Comparison of ENCODE assay signal across 9 cellular contexts in the genomic region with DNA sequence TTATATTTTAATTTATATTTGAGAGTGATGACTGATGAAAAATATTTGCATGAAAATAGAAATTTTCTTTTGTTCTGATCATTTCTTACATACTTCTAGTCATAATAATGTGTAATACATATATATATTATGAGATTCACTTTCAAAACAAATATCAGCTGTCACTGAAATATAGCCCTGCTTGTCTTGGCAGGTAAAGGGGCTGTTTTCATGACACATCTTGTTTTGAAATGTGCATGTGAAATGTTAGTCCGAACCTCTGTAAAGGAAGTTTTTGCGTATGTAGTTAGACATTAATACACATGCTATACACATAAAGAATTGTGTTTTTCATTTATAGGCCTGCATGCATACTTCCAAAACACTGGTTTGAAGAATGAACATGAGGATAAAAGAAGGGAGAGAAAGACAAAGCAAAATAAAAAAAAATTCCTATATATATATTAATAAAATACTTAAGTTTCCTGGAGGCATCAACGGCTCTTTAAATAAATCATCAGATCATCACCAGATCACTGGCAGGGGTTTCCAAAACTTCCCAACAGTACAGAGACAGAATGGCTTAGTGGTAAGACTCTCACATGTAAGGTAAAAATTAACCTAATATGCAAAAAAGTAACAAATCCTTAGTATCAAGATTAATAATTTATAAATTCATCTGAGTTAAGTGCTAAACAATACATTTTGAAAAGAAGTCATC.
DNase-seq lines count a peak whose midpoint lies in the region; ATAC-seq and TF ChIP-seq lines count a peak whose summit lies in the region.
"Had no signal": no experiment of that assay in that cellular context is flagged by ENCODE, and none has a peak within 500 bp of the region (broad histone marks: within the 10 kb centered on the region; RNA-seq: fewer than 3 reads in every experiment).

No MANE protein-coding gene starts in this region.

- ATAC-seq in GM18511 (IDR thresholded peaks at IDR 0.05; ENCODE audit: unreplicated experiment) (peak; percentile 30), GM21390 (IDR thresholded peaks at IDR 0.05; ENCODE audit: unreplicated experiment) (peak; percentile 26), HG03135 (IDR thresholded peaks at IDR 0.05; ENCODE audit: unreplicated experiment) (peak; percentile 43)
- ATAC-seq in activated naive CD8-positive, alpha-beta T cell treated with anti-CD3 and anti-CD28 coated beads, Interleukin-2, amount 50 U/mL, for 24 hours = no peak

- no peaks in the 10 kb centered on the region for H3K27me3 Mint-ChIP-seq in activated naive CD8-positive, alpha-beta T cell treated with anti-CD3 and anti-CD28 coated beads, Interleukin-2, amount 50 U/mL, for 24 hours

- H3K27ac Mint-ChIP-seq in activated naive CD8-positive, alpha-beta T cell treated with anti-CD3 and anti-CD28 coated beads, Interleukin-2, amount 50 U/mL, for 24 hours = peak overlapping the region; percentile 77
- H3K27ac Mint-ChIP-seq: neural progenitor cell had no signal

- H3K36me3 Mint-ChIP-seq in activated naive CD8-positive, alpha-beta T cell treated with anti-CD3 and anti-CD28 coated beads, Interleukin-2, amount 50 U/mL, for 24 hours (ENCODE audit: low read depth) = peaks cover 35% of the 10 kb centered on the region
- H3K36me3 Mint-ChIP-seq: neural progenitor cell had no signal

- no peak for DNase-seq in activated naive CD8-positive, alpha-beta T cell treated with anti-CD3 and anti-CD28 coated beads, Interleukin-2, amount 50 U/mL, for 24 hours
- DNase-seq in coronary artery (ENCODE audit: low spot score) = no peak
- DNase-seq in activated CD8-positive, alpha-beta memory T cell treated with anti-CD3 and anti-CD28 coated beads for 24 hours = no peak
- no peak for DNase-seq in SKM-1 (lab: John Stamatoyannopoulos, UW; ENCODE audit: unreplicated experiment)
- DNase-seq in GDM1 (lab: John Stamatoyannopoulos, UW) = no peak

- no peak overlapping the region for H3K4me3 ChIP-seq in coronary artery
- H3K4me3 ChIP-seq: neural progenitor cell had no signal

- no peak for TF ChIP-seq CTCF in coronary artery (IDR thresholded peaks at IDR 0.05)

- H3K27ac ChIP-seq in coronary artery = no peak overlapping the region
- H3K27ac ChIP-seq: neural progenitor cell had no signal

- H3K4me3 Mint-ChIP-seq in activated naive CD8-positive, alpha-beta T cell treated with anti-CD3 and anti-CD28 coated beads, Interleukin-2, amount 50 U/mL, for 24 hours = peak overlapping the region; percentile 54
- H3K4me3 Mint-ChIP-seq: neural progenitor cell had no signal

- peaks cover 64% of the 10 kb centered on the region for H3K4me1 Mint-ChIP-seq in activated naive CD8-positive, alpha-beta T cell treated with anti-CD3 and anti-CD28 coated beads, Interleukin-2, amount 50 U/mL, for 24 hours
- H3K4me1 Mint-ChIP-seq: neural progenitor cell had no signal

- no peaks in the 10 kb centered on the region for H3K9me3 Mint-ChIP-seq in activated naive CD8-positive, alpha-beta T cell treated with anti-CD3 and anti-CD28 coated beads, Interleukin-2, amount 50 U/mL, for 24 hours
- H3K9me3 Mint-ChIP-seq: neural progenitor cell had no signal
